ENCODE assay signal across 32 cellular contexts in the genomic region with DNA sequence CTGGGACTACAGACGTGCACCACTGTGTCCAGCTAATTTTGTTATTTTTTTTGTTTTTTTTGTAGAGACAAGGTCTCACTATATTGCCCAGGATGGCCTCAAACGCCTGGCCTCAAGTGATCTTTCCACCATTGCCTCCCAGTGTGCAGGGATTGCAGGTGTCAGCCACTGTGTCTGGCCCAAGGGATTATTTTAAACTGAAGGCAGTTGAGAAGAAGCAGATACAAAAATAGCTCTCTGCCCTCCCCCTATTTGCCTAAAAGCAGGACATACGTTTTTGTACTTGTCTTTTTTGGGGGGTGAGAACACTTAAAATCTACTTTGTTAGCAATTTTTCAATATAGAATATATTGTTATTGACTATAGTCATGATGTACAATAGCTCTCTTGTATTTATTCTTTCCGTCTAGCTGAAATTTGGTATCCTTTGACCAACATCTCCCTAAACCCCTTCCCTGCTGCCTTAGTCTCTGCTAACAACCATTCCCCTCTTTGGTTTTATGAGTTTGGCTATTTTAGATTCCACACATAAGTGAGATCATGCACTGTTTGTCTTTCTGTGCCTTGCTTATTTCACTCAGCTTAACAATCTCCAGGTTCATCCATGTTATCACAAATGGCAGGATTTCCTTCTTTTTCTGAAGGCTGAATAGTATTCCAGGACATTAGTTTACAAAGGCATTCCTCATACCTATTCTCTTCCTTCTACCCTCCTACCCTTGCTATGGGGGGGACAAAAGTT. TPM values are rescaled to one million over a fixed set of nuclear protein-coding genes. Genes with fewer than 3 reads are reported as not detected.
"Had no signal": no experiment of that assay in that cellular context is flagged by ENCODE, and none has a peak within 500 bp of the region (broad histone marks: within the 10 kb centered on the region; RNA-seq: fewer than 3 reads in every experiment).

No MANE protein-coding gene starts in this region.

- H3K4me1 ChIP-seq: pancreas, prostate gland, right lobe of liver, spleen, thyroid gland, tibial nerve, upper lobe of left lung, vagina had no signal

- DNase-seq: naive thymus-derived CD8-positive, alpha-beta T cell; nephron progenitor cell; nucleus accumbens; pancreas; right cardiac atrium; right lobe of liver; spleen; stimulated activated CD4-positive, alpha-beta T cell treated with anti-CD3 and anti-CD28 coated beads, Interleukin-12 subunit alpha, Interleukin-12 subunit beta, amount 100 ng/mL, for 4 hours; stimulated activated CD4-positive, alpha-beta T cell treated with anti-CD3 and anti-CD28 coated beads, Interleukin-1b, Interleukin-23, amount 100 ng/mL, for 48 hours; stimulated activated CD4-positive, alpha-beta T cell treated with anti-CD3 and anti-CD28 coated beads, Interleukin-4, amount 100 ng/mL, for 1 hour; stimulated activated CD4-positive, alpha-beta T cell treated with anti-CD3 and anti-CD28 coated beads, Interleukin-4, amount 100 ng/mL, for 4 hours; stimulated activated CD8-positive, alpha-beta memory T cell treated with anti-CD3 and anti-CD28 coated beads, Interleukin-4, amount 100 ng/mL, for 48 hours; stimulated activated naive CD4-positive, alpha-beta T cell; stimulated activated naive CD8-positive, alpha-beta T cell treated with anti-CD3 and anti-CD28 coated beads, Interleukin-15, amount 100 ng/mL, for 72 hours; stimulated activated naive CD8-positive, alpha-beta T cell treated with anti-CD3 and anti-CD28 coated beads, Interleukin-15, Interleukin-2, amounts not matched to agents 100 U/mL and 50 U/mL, for 24 hours; thyroid gland; trophoblast cell; upper lobe of left lung had no signal

- H3K27me3 ChIP-seq: neutrophil, pancreas, right lobe of liver, thyroid gland, tibial nerve, upper lobe of left lung, vagina had no signal

- H3K9me3 ChIP-seq: pancreas, prostate gland, right lobe of liver, thoracic aorta, thyroid gland had no signal

- H3K27ac ChIP-seq: neutrophil, pancreas, prostate gland, right lobe of liver, skin epidermis, spleen, thoracic aorta, thyroid gland, tibial nerve, upper lobe of left lung, vagina had no signal

- H3K36me3 ChIP-seq: pancreas, prostate gland, right lobe of liver, thoracic aorta, thyroid gland, tibial nerve, upper lobe of left lung, vagina had no signal

- FAIRE-seq: pancreas, urothelium cell line had no signal

- H3K4me2 ChIP-seq: smooth muscle cell had no signal

- H3K4me3 ChIP-seq: pancreas, prostate gland, right lobe of liver, skin epidermis, smooth muscle cell, spleen, thoracic aorta, thyroid gland, tibial nerve, upper lobe of left lung, vagina had no signal

RNA-seq across cellular contexts. Expression of a gene that starts 34.9 kb away (rescaled TPM):
- total RNA-seq: naive thymus-derived CD8-positive, alpha-beta T cell; neural crest cell; osteocyte; pulmonary artery endothelial cell; renal cortical epithelial cell; right cardiac atrium; smooth muscle cell; temporal lobe; thoracic aorta; tibial nerve; ureter; vagina had no signal

RNA-seq across cellular contexts. Expression of a gene that starts 56.8 kb away (rescaled TPM):
- total RNA-seq: neural crest cell, osteocyte, pulmonary artery endothelial cell, renal cortical epithelial cell, right cardiac atrium, right lobe of liver, smooth muscle cell, temporal lobe, thoracic aorta, thyroid gland, upper lobe of left lung, vagina had no signal
